Comparison of ENCODE assay signal across 8 cellular contexts in genomic region chr5:120457839-120458507, GRCh38. TPM values are rescaled to one million over a fixed set of nuclear protein-coding genes. Genes with fewer than 3 reads are reported as not detected.
DNase-seq lines count a peak whose midpoint lies in the region; ATAC-seq, FAIRE-seq and TF ChIP-seq lines count a peak whose summit lies in the region.

No MANE protein-coding gene starts in this region.

- no peaks in the 10 kb centered on the region for H3K36me3 ChIP-seq in prostate gland

- H3K4me3 ChIP-seq in prostate gland = peak overlapping the region in 1 of 2 donors; percentile 8

- no peak overlapping the region for H3K27ac ChIP-seq in prostate gland

- H3K4me3 Mint-ChIP-seq in activated T-helper 2 cell treated with anti-CD3 and anti-CD28 coated beads, Interferon-gamma antibody, Interleukin-2, Interleukin-4, amounts not matched to agents 10 μg/mL and 5 μg/mL and 100 μg/mL, durations not matched to agents 14 hours and 24 hours and 36 hours (ENCODE audit: low read depth) = peak overlapping the region; percentile 27

- H3K9me3 Mint-ChIP-seq in activated T-helper 2 cell treated with anti-CD3 and anti-CD28 coated beads, Interferon-gamma antibody, Interleukin-2, Interleukin-4, amounts not matched to agents 10 μg/mL and 5 μg/mL and 100 μg/mL, durations not matched to agents 14 hours and 24 hours and 36 hours = no peaks in the 10 kb centered on the region

- H3K27me3 ChIP-seq in prostate gland (replicated peaks; ENCODE audit: insufficient read depth) = no peaks in the 10 kb centered on the region

- 72% methylated on average over 19 of the region's 20 CpGs for WGBS in prostate gland

- no peak overlapping the region for H3K27ac Mint-ChIP-seq in activated T-helper 2 cell treated with anti-CD3 and anti-CD28 coated beads, Interferon-gamma antibody, Interleukin-2, Interleukin-4, amounts not matched to agents 10 μg/mL and 5 μg/mL and 100 μg/mL, durations not matched to agents 14 hours and 24 hours and 36 hours

- peak; percentile 8 for DNase-seq in CMK (ENCODE audit: low read depth)
- DNase-seq in GM19239 (ENCODE audit: insufficient read length, low spot score) = no peak
- DNase-seq in NCI-H774 (lab: John Stamatoyannopoulos, UW) = peak; percentile 73
- DNase-seq in activated T-helper 2 cell treated with anti-CD3 and anti-CD28 coated beads, Interferon-gamma antibody, Interleukin-2, Interleukin-4, amounts not matched to agents 10 μg/mL and 5 μg/mL and 100 μg/mL, durations not matched to agents 14 hours and 24 hours and 36 hours (ENCODE audit: low spot score) = peak; percentile 58
- DNase-seq in Right ventricle myocardium superior = peak; percentile 90
- peak; percentile 62 for DNase-seq in prostate gland (ENCODE audit: low spot score)
- no peak for DNase-seq in NCI-H2107 treated with DMSO at 0.1 percent for 48 hours (lab: John Stamatoyannopoulos, UW; ENCODE audit: unreplicated experiment)

- TF ChIP-seq CTCF in prostate gland (IDR thresholded peaks at IDR 0.05) = peak in 3 of 4 experiments; percentile 53 to 71 (median 58)

- no peaks in the 10 kb centered on the region for H3K9me3 ChIP-seq in prostate gland

- H3K4me1 Mint-ChIP-seq in activated T-helper 2 cell treated with anti-CD3 and anti-CD28 coated beads, Interferon-gamma antibody, Interleukin-2, Interleukin-4, amounts not matched to agents 10 μg/mL and 5 μg/mL and 100 μg/mL, durations not matched to agents 14 hours and 24 hours and 36 hours (ENCODE audit: low read depth) = peaks cover 5% of the 10 kb centered on the region

- peak; percentile 77 for ATAC-seq in HG03108 (IDR thresholded peaks at IDR 0.05; ENCODE audit: unreplicated experiment)
- peak; percentile 78 for ATAC-seq in Right ventricle myocardium superior (ENCODE audit: poor library complexity)

- intact Hi-C loops in activated T-helper 2 cell treated with anti-CD3 and anti-CD28 coated beads, Interferon-gamma antibody, Interleukin-2, Interleukin-4, amounts not matched to agents 10 μg/mL and 5 μg/mL and 100 μg/mL, durations not matched to agents 14 hours and 24 hours and 36 hours (cut with micrococcal nuclease) = loop anchor here (5.0 kb wide), 1 partner anchor 71 kb away; no protein-coding TSS in a partner anchor
- intact Hi-C loops in Right ventricle myocardium superior (cut with DNase I) = loop anchor here (5.0 to 10.0 kb wide), 2 partner anchors 401 to 513 kb away; no protein-coding TSS in a partner anchor
- intact Hi-C loops in prostate gland (cut with DNase I) = loop anchor here (5.0 kb wide), 1 partner anchor 516 kb away; no protein-coding TSS in a partner anchor

- H3K4me1 ChIP-seq in prostate gland (replicated peaks) = no peaks in the 10 kb centered on the region

- peak; percentile 68 for FAIRE-seq in GM19239 (lab: Jason Lieb, UNC)

- no peak for TF ChIP-seq POLR2A in prostate gland (IDR thresholded peaks at IDR 0.05)

- H3K36me3 Mint-ChIP-seq in activated T-helper 2 cell treated with anti-CD3 and anti-CD28 coated beads, Interferon-gamma antibody, Interleukin-2, Interleukin-4, amounts not matched to agents 10 μg/mL and 5 μg/mL and 100 μg/mL, durations not matched to agents 14 hours and 24 hours and 36 hours (ENCODE audit: low read depth) = no peaks in the 10 kb centered on the region

- H3K27me3 Mint-ChIP-seq in activated T-helper 2 cell treated with anti-CD3 and anti-CD28 coated beads, Interferon-gamma antibody, Interleukin-2, Interleukin-4, amounts not matched to agents 10 μg/mL and 5 μg/mL and 100 μg/mL, durations not matched to agents 14 hours and 24 hours and 36 hours (ENCODE audit: low read depth) = peaks cover 22% of the 10 kb centered on the region

RNA-seq across cellular contexts. Expression of gene PRR16, which starts 6.1 kb away (rescaled TPM):
- total RNA-seq in activated T-helper 2 cell treated with anti-CD3 and anti-CD28 coated beads, Interferon-gamma antibody, Interleukin-2, Interleukin-4, amounts not matched to agents 10 μg/mL and 5 μg/mL and 100 μg/mL, durations not matched to agents 14 hours and 24 hours and 36 hours = not detected in 2 replicates
- 14.2 TPM for total RNA-seq in Right ventricle myocardium superior
- 10 to 100 TPM in 1 of 2 donors, 1 to 10 TPM in 1; 3.5 to 13.4 TPM for total RNA-seq in prostate gland

Comparison
In these comparisons a context has a peak if more than half of its experiments do, and no peak if none do; other contexts are left out.
1. DNase-seq: peak in CMK (single experiment), NCI-H774 (single experiment), activated T-helper 2 cell treated with anti-CD3 and anti-CD28 coated beads, Interferon-gamma antibody, Interleukin-2, Interleukin-4, amounts not matched to agents 10 μg/mL and 5 μg/mL and 100 μg/mL, durations not matched to agents 14 hours and 24 hours and 36 hours (single experiment), Right ventricle myocardium superior (single experiment) and prostate gland (single experiment); none in GM19239 (single experiment) and NCI-H2107 treated with DMSO at 0.1 percent for 48 hours (single experiment).